ENCODE assay signal across 26 cellular contexts in genomic region chrX:141903400-141904155, GRCh38. TPM values are rescaled to one million over a fixed set of nuclear protein-coding genes. Genes with fewer than 3 reads are reported as not detected.
DNase-seq lines count a peak whose midpoint lies in the region; ATAC-seq and TF ChIP-seq lines count a peak whose summit lies in the region.
"Had no signal": no experiment of that assay in that cellular context is flagged by ENCODE, and none has a peak within 500 bp of the region (broad histone marks: within the 10 kb centered on the region; RNA-seq: fewer than 3 reads in every experiment).

TSS of gene MAGEC1 (plus strand) at chrX:141903894. CDS start at chrX:141905073, 1,179 bp downstream.

- H3K27ac Mint-ChIP-seq in CD14-positive monocyte: no peak within 1 kb of the TSS
- H3K27ac Mint-ChIP-seq: activated naive CD8-positive, alpha-beta T cell treated with anti-CD3 and anti-CD28 coated beads, Interleukin-2, amount 50 U/mL, for 24 hours; CD4-positive, alpha-beta T cell; naive thymus-derived CD8-positive, alpha-beta T cell; stimulated activated naive CD8-positive, alpha-beta T cell treated with anti-CD3 and anti-CD28 coated beads, Interleukin-15, Interleukin-2, amounts not matched to agents 100 ng/mL and 50 ng/mL, for 24 hours had no signal

- H3K9me3 Mint-ChIP-seq in CD14-positive monocyte: peaks cover 0 to 12% (median 3%) of the 10 kb centered on the region in 7 donors
- H3K9me3 Mint-ChIP-seq: activated naive CD8-positive, alpha-beta T cell treated with anti-CD3 and anti-CD28 coated beads, Interleukin-2, amount 50 U/mL, for 24 hours; activated T-cell treated with anti-CD3 and anti-CD28 coated beads, Interleukin-2, amount 50 U/mL, for 4 hours; CD4-positive, alpha-beta T cell had no signal

- peaks cover 0 to 3% (median 0%) of the 10 kb centered on the region in 3 donors for H3K27me3 Mint-ChIP-seq in CD14-positive monocyte (ENCODE audit: low read depth in 3 of 3)
- H3K27me3 Mint-ChIP-seq: activated naive CD8-positive, alpha-beta T cell treated with anti-CD3 and anti-CD28 coated beads, Interleukin-2, amount 50 U/mL, for 24 hours; CD4-positive, alpha-beta T cell; stimulated activated naive CD8-positive, alpha-beta T cell treated with anti-CD3 and anti-CD28 coated beads, Interleukin-15, Interleukin-2, amounts not matched to agents 100 ng/mL and 50 ng/mL, for 24 hours had no signal

- no peak for TF ChIP-seq CTCF in CD14-positive monocyte (IDR thresholded peaks at IDR 0.05)

- H3K4me3 Mint-ChIP-seq in CD14-positive monocyte: no peak within 1 kb of the TSS
- H3K4me3 Mint-ChIP-seq: activated naive CD8-positive, alpha-beta T cell treated with anti-CD3 and anti-CD28 coated beads, Interleukin-2, amount 50 U/mL, for 24 hours; activated T-cell treated with anti-CD3 and anti-CD28 coated beads, Interleukin-2, amount 50 U/mL, for 4 hours; CD4-positive, alpha-beta T cell; naive thymus-derived CD8-positive, alpha-beta T cell; stimulated activated naive CD8-positive, alpha-beta T cell treated with anti-CD3 and anti-CD28 coated beads, Interleukin-15, Interleukin-2, amounts not matched to agents 100 ng/mL and 50 ng/mL, for 24 hours had no signal

- H3K4me1 Mint-ChIP-seq in CD14-positive monocyte: no peaks in the 10 kb centered on the region
- H3K4me1 Mint-ChIP-seq: activated naive CD8-positive, alpha-beta T cell treated with anti-CD3 and anti-CD28 coated beads, Interleukin-2, amount 50 U/mL, for 24 hours; naive thymus-derived CD8-positive, alpha-beta T cell had no signal

- peak; percentile 7 for DNase-seq in NCI-H82 (lab: John Stamatoyannopoulos, UW)
- no peak for DNase-seq in NCI-H82 treated with DMSO at 0.1 percent for 48 hours (lab: John Stamatoyannopoulos, UW; ENCODE audit: unreplicated experiment)
- DNase-seq in NCI-H446 treated with DMSO at 0.1 percent for 48 hours (lab: John Stamatoyannopoulos, UW): peak; percentile 1
- DNase-seq in SK-MEL-5 (ENCODE audit: low read depth, low spot score): peak; percentile 51
- DNase-seq in CD14-positive monocyte (ENCODE audit: low spot score): no peak
- DNase-seq in MV-4-11 (lab: John Stamatoyannopoulos, UW): no peak
- DNase-seq in RPMI8226: no peak
- DNase-seq: activated CD4-positive, alpha-beta T cell treated with anti-CD3 and anti-CD28 coated beads, Interleukin-2, amount 50 U/mL, for 1 hour; activated gamma-delta T cell treated with Interleukin-2 at 50 U/mL for 16 hours; activated naive CD8-positive, alpha-beta T cell treated with anti-CD3 and anti-CD28 coated beads, Interleukin-2, amount 50 U/mL, for 24 hours; activated T-cell treated with anti-CD3 and anti-CD28 coated beads, Interleukin-2, amount 50 U/mL, for 4 hours; CD4-positive, alpha-beta T cell; dermis blood vessel endothelial cell; esophagus squamous epithelium; foreskin melanocyte; lower lobe of right lung; naive thymus-derived CD8-positive, alpha-beta T cell; NCI-H1436; NCI-H226; occipital lobe; Peyer's patch; thyroid gland had no signal

- in situ Hi-C loops in SK-MEL-5 (cut with HindIII; ENCODE audit: low pct_unique_long_range_greater_than_20kb, low sequenced_read_pairs): no loop called here

- intact Hi-C loops in CD14-positive monocyte (cut with micrococcal nuclease): no loop called here

- H3K36me3 Mint-ChIP-seq in CD14-positive monocyte: no peaks in the 10 kb centered on the region

- ATAC-seq in GM18858 (IDR thresholded peaks at IDR 0.05; ENCODE audit: unreplicated experiment): no peak
- ATAC-seq: activated naive CD8-positive, alpha-beta T cell treated with anti-CD3 and anti-CD28 coated beads, Interleukin-2, amount 50 U/mL, for 24 hours; activated T-cell treated with anti-CD3 and anti-CD28 coated beads, Interleukin-2, amount 50 U/mL, for 4 hours; lower lobe of right lung; naive thymus-derived CD8-positive, alpha-beta T cell had no signal

RNA-seq across cellular contexts. Expression of gene MAGEC1, which starts in this region (rescaled TPM):
- 2.7 and 3.6 TPM in 2 replicates for total RNA-seq in SK-MEL-5 (2014; rRNA removed; shearing (Covaris generic))
- polyA plus RNA-seq in SK-MEL-5 (2015; cell fraction: cytosol; rRNA removed): 14.4 and 18.8 TPM in 2 replicates
- 11.8 and 12.7 TPM in 2 replicates for polyA plus RNA-seq in SK-MEL-5 (2015; cell fraction: nucleus; rRNA removed)
- not detected for polyA plus RNA-seq in CD14-positive monocyte
- total RNA-seq: activated T-cell treated with anti-CD3 and anti-CD28 coated beads, Interleukin-2, amount 50 U/mL, for 4 hours; CD4-positive, alpha-beta T cell; dermis blood vessel endothelial cell; esophagus squamous epithelium; lower lobe of right lung; MCF 10A; naive thymus-derived CD8-positive, alpha-beta T cell; occipital lobe; Peyer's patch; T-helper 2 cell treated with Interferon-gamma antibody and Interleukin-4, amounts not matched to agents 100 ng/mL and 5 ng/mL, for 36 hours had no signal
- polyA plus RNA-seq: naive thymus-derived CD8-positive, alpha-beta T cell had no signal

Comparison
In these comparisons a context has a peak if more than half of its experiments do, and no peak if none do; other contexts are left out.
1. DNase-seq: peak in NCI-H82 (single experiment), NCI-H446 treated with DMSO at 0.1 percent for 48 hours (single experiment) and SK-MEL-5 (single experiment); none in NCI-H82 treated with DMSO at 0.1 percent for 48 hours (single experiment), CD14-positive monocyte (single experiment), MV-4-11 (single experiment) and RPMI8226 (single experiment).